In genomic region chr14:99740411-99740810, GRCh38 we compare ENCODE assay signal across 16 cellular contexts. TPM values are rescaled to one million over a fixed set of nuclear protein-coding genes. Genes with fewer than 3 reads are reported as not detected.
A peak's percentile ranks its signal among the peaks of the same experiment; 100 is the strongest.
DNase-seq lines count a peak whose midpoint lies in the region; ATAC-seq and TF ChIP-seq lines count a peak whose summit lies in the region.
"Had no signal": no experiment of that assay in that cellular context is flagged by ENCODE, and none has a peak within 500 bp of the region (broad histone marks: within the 10 kb centered on the region; RNA-seq: fewer than 3 reads in every experiment).

No MANE protein-coding gene starts in this region.

- H3K9me3 ChIP-seq in IMR-90 (ENCODE audit: control insufficient read depth, insufficient read depth, low read length) (no peaks in the 10 kb centered on the region), heart left ventricle (no peaks in the 10 kb centered on the region), lung (ENCODE audit: control insufficient read depth in 2 of 2, insufficient read depth in 1 of 2, low read length in 1 of 2) (no peaks in the 10 kb centered on the region), stomach (no peaks in the 10 kb centered on the region), Caco-2 (no peaks in the 10 kb centered on the region)

- no peak overlapping the region for H2BK20ac ChIP-seq in IMR-90 (ENCODE audit: low read depth, low read length)

- H3K18ac ChIP-seq in IMR-90 (ENCODE audit: low read depth, low read length): no peak overlapping the region

- H2AK9ac ChIP-seq in IMR-90 (replicated peaks; ENCODE audit: low read depth, low read length, poor library complexity): no peak overlapping the region

- H3K23ac ChIP-seq in IMR-90 (ENCODE audit: low read depth, low read length): no peak overlapping the region; the same call in 1 of the 2 replicates

- peaks cover 4% of the 10 kb centered on the region; the same call in 1 of the 2 replicates for H4K20me1 ChIP-seq in IMR-90 (ENCODE audit: insufficient read depth, low read length)

- POLR2A ChIA-PET in IMR-90 (lab: Charles Lee; ENCODE audit: unreplicated experiment): no interaction called here
- POLR2A ChIA-PET in Caco-2 (lab: Charles Lee): no interaction called here

- no peak for TF ChIP-seq POLR2A in IMR-90 (IDR thresholded peaks at IDR 0.05; ENCODE audit: low read depth, low read length)
- no peak for TF ChIP-seq POLR2A in heart left ventricle (IDR thresholded peaks at IDR 0.05)
- no peak for TF ChIP-seq POLR2A in stomach (IDR thresholded peaks at IDR 0.05)

- no peak overlapping the region for H2BK120ac ChIP-seq in IMR-90 (ENCODE audit: low read depth, low read length)

- no peak overlapping the region for H2BK15ac ChIP-seq in IMR-90 (ENCODE audit: low read depth, low read length)

- no peak overlapping the region for H2BK5ac ChIP-seq in IMR-90 (ENCODE audit: low read depth, low read length, poor library complexity, severe bottlenecking)

- H3K27me3 Mint-ChIP-seq in Caco-2 (ENCODE audit: insufficient read depth, unreplicated experiment): peaks cover 2% of the 10 kb centered on the region

- in situ Hi-C loops in IMR-90 (cut with MboI; ENCODE audit: low sequenced_read_pairs): no loop called here

- peaks cover 6% of the 10 kb centered on the region for H3K36me3 Mint-ChIP-seq in Caco-2 (ENCODE audit: insufficient read depth, unreplicated experiment)
- H3K36me3 Mint-ChIP-seq: CD8-positive, alpha-beta T cell had no signal

- no peak overlapping the region for H2AFZ ChIP-seq in IMR-90 (replicated peaks; ENCODE audit: low read length, poor library complexity)
- H2AFZ ChIP-seq: GM23248 had no signal

- no peak overlapping the region for H3K14ac ChIP-seq in IMR-90 (replicated peaks; ENCODE audit: low read depth, low read length)

- H2AK5ac ChIP-seq in IMR-90 (ENCODE audit: low read depth, low read length): no peak overlapping the region

- no peaks in the 10 kb centered on the region for H3K9me3 Mint-ChIP-seq in Caco-2 (ENCODE audit: unreplicated experiment)
- H3K9me3 Mint-ChIP-seq: CD8-positive, alpha-beta T cell had no signal

- dilution Hi-C loops in IMR-90 (cut with HindIII; ENCODE audit: low sequenced_read_pairs, unreplicated experiment): no loop called here

- BruUV-seq in IMR-90 (replicated peaks; lab: Mats Ljungman, UMichigan) (no TSS peak), Caco-2 (replicated peaks; lab: Mats Ljungman, UMichigan) (no TSS peak)

- H3K4me1 ChIP-seq in IMR-90 (ENCODE audit: control insufficient read depth, insufficient read depth, low read length) (peaks cover 15% of the 10 kb centered on the region), heart left ventricle (peaks cover 0 to 65% (median 35%) of the 10 kb centered on the region in 12 donors), lung (ENCODE audit: control insufficient read depth in 2 of 2, insufficient read depth in 2 of 2, low read length in 2 of 2) (peaks cover 0 to 14% of the 10 kb centered on the region in 2 donors), stomach (peaks cover 20 to 76% (median 42%) of the 10 kb centered on the region in 4 donors), Caco-2 (no peaks in the 10 kb centered on the region)

- no peak for DNase-seq in IMR-90
- DNase-seq in heart left ventricle: peak; percentile 53 to 80 (median 72)
- no peak for DNase-seq in lung (ENCODE audit: low spot score)
- DNase-seq in stomach: no peak
- no peak for DNase-seq in Caco-2
- DNase-seq in NCI-H526 (lab: John Stamatoyannopoulos, UW): no peak
- no peak for DNase-seq in T-helper 9 cell
- DNase-seq: CD8-positive, alpha-beta T cell; DND-41; GM23248; HCEC 1CT; NCI-H187; OCI-M1 had no signal

- TF ChIP-seq CTCF in IMR-90 (conservative IDR thresholded peaks at IDR 0.05; ENCODE audit: low read depth, low read length) (no peak), heart left ventricle (IDR thresholded peaks at IDR 0.05) (no peak), lung (IDR thresholded peaks at IDR 0.05; ENCODE audit: control extremely low read depth, extremely low read depth) (no peak), stomach (IDR thresholded peaks at IDR 0.05) (no peak), Caco-2 (IDR thresholded peaks at IDR 0.05; ENCODE audit: insufficient read depth in 1 of 2, low read depth in 1 of 2, low read length in 1 of 2, severe bottlenecking in 1 of 2, unreplicated experiment in 1 of 2) (no peak)

- H3K4me3 Mint-ChIP-seq in Caco-2 (ENCODE audit: unreplicated experiment): no peak overlapping the region
- H3K4me3 Mint-ChIP-seq: CD8-positive, alpha-beta T cell had no signal

- no peak overlapping the region for H3K27ac Mint-ChIP-seq in Caco-2 (ENCODE audit: unreplicated experiment)
- H3K27ac Mint-ChIP-seq: CD8-positive, alpha-beta T cell had no signal

- CTCF ChIA-PET in IMR-90 (lab: Yijun Ruan, JAX): no interaction called here
- CTCF ChIA-PET in Caco-2 (lab: Charles Lee): interaction anchor here (1.1 kb wide), 1 partner anchor 10 kb away, joined by 4 read pairs; no protein-coding TSS in a partner anchor

- WGBS in IMR-90 (ENCODE audit: extremely low coverage in 2 of 2, insufficient read length in 1 of 2), 2 experiments: 91% methylated on average over 5 of the region's 10 CpGs; no CpG with 5 or more reads in 1 of the 2 experiments
- WGBS in heart left ventricle, 4 donors: 18 to 31% (median 26%) methylated on average over 6 to 10 of the region's 10 CpGs
- 34 to 45% methylated on average over 10 of the region's 10 CpGs for WGBS in lung, 2 donors
- 65 to 78% (median 76%) methylated on average over 9 to 10 of the region's 10 CpGs for WGBS in stomach, 5 donors

- H3K4me2 ChIP-seq in IMR-90 (ENCODE audit: low read depth, low read length): no peak overlapping the region

- no peaks in the 10 kb centered on the region for H3K36me3 ChIP-seq in IMR-90 (ENCODE audit: control insufficient read depth, insufficient read depth, low read length)
- peaks cover 0 to 3% (median 0%) of the 10 kb centered on the region in 9 donors for H3K36me3 ChIP-seq in heart left ventricle
- peaks cover 0 to 2% of the 10 kb centered on the region in 2 donors for H3K36me3 ChIP-seq in lung (ENCODE audit: control insufficient read depth in 2 of 2, insufficient read depth in 2 of 2, low read length in 2 of 2)
- H3K36me3 ChIP-seq in stomach: no peaks in the 10 kb centered on the region
- H3K36me3 ChIP-seq in Caco-2 (ENCODE audit: control insufficient read depth, insufficient read depth, low read length): no peaks in the 10 kb centered on the region

- H3K4me3 ChIP-seq in IMR-90 (ENCODE audit: insufficient read depth, low read depth, low read length) (no peak overlapping the region), heart left ventricle (peak overlapping the region in 5 of 12 donors; percentile 3 to 67 (median 63)), lung (no peak overlapping the region), stomach (no peak overlapping the region), Caco-2 (ENCODE audit: low read depth, low read length) (no peak overlapping the region)
- H3K4me3 ChIP-seq: GM23248 had no signal

- no peak for TF ChIP-seq RAD21 in IMR-90 (IDR thresholded peaks at IDR 0.05; ENCODE audit: low read length)

- TF ChIP-seq EP300 in stomach (IDR thresholded peaks at IDR 0.05): no peak

- H3K27me3 ChIP-seq in IMR-90 (ENCODE audit: control insufficient read depth, insufficient read depth, low read length) (no peaks in the 10 kb centered on the region), heart left ventricle (peaks cover 0 to 9% (median 0%) of the 10 kb centered on the region in 9 donors), lung (ENCODE audit: control insufficient read depth, insufficient read depth) (no peaks in the 10 kb centered on the region), stomach (peaks cover 0 to 8% (median 0%) of the 10 kb centered on the region in 3 donors), Caco-2 (replicated peaks; ENCODE audit: control insufficient read depth, insufficient read depth, low read length) (no peaks in the 10 kb centered on the region)

- H3K9ac ChIP-seq in IMR-90 (ENCODE audit: low read depth, low read length): no peak overlapping the region
- H3K9ac ChIP-seq: GM23248 had no signal

- no peak overlapping the region for H3K56ac ChIP-seq in IMR-90 (ENCODE audit: extremely low read depth, insufficient read depth, low read length)

- ATAC-seq in IMR-90 (ENCODE audit: low read depth) (no peak), heart left ventricle (peak; percentile 29 to 57 (median 44)), lung (ENCODE audit: insufficient read depth, low FRiP score) (no peak), GM19455 (IDR thresholded peaks at IDR 0.05; ENCODE audit: unreplicated experiment) (no peak)
- ATAC-seq: CD8-positive, alpha-beta T cell had no signal

- intact Hi-C loops in IMR-90 (cut with micrococcal nuclease): no loop called here
- intact Hi-C loops in heart left ventricle (cut with DNase I): loop anchor here in 1 of 10 donors (5.0 kb wide), 1 partner anchor 42 kb away; no protein-coding TSS in a partner anchor
- intact Hi-C loops in stomach (cut with DNase I; ENCODE audit: low total_unique reads): no loop called here
- intact Hi-C loops in Caco-2 (cut with micrococcal nuclease; ENCODE audit: unreplicated experiment): no loop called here

- H3K4ac ChIP-seq in IMR-90 (ENCODE audit: low read depth, low read length): no peak overlapping the region

- H4K8ac ChIP-seq in IMR-90 (ENCODE audit: low read depth in 2 of 2, low read length in 2 of 2): no peak overlapping the region

- no peak overlapping the region for H4K5ac ChIP-seq in IMR-90 (ENCODE audit: low read depth, low read length)

- peaks cover 13% of the 10 kb centered on the region for H3K9me1 ChIP-seq in IMR-90 (ENCODE audit: insufficient read depth, low read length)

- no peak overlapping the region for H3K27ac ChIP-seq in IMR-90 (ENCODE audit: insufficient read depth, low read length)
- H3K27ac ChIP-seq in heart left ventricle: peak overlapping the region in 11 of 12 donors; percentile 6 to 92 (median 87)
- peak overlapping the region; percentile 49 to 52 for H3K27ac ChIP-seq in lung (ENCODE audit: low read depth in 1 of 2, low read length in 1 of 2)
- peak overlapping the region in 4 of 5 donors; percentile 1 to 83 (median 50) for H3K27ac ChIP-seq in stomach
- H3K27ac ChIP-seq: GM23248 had no signal

- peak overlapping the region; percentile 23; the same call in 1 of the 2 replicates for H4K91ac ChIP-seq in IMR-90 (ENCODE audit: insufficient read depth, low read depth, low read length)

- H3K79me1 ChIP-seq in IMR-90 (ENCODE audit: low read depth in 1 of 2, low read length in 2 of 2): no peaks in the 10 kb centered on the region

- no peaks in the 10 kb centered on the region for H3K4me1 Mint-ChIP-seq in Caco-2 (ENCODE audit: low read depth, unreplicated experiment)

RNA-seq across cellular contexts. Expression of gene EML1, which starts 52.8 kb away (rescaled TPM):
- total RNA-seq in IMR-90 (2012; rRNA removed) (34.4 and 42.3 TPM in 2 replicates), heart left ventricle (10 to 100 TPM; 26.4 to 49.7 (median 41.5) TPM), lung (10 to 100 TPM; 31.8 to 88.0 TPM), stomach (10 to 100 TPM; 30.1 to 66.5 (median 43.5) TPM), Caco-2 (2022) (5.9 and 7.2 TPM in 2 replicates)
- polyA plus RNA-seq in IMR-90 (2012; rRNA removed) (11.6 and 14.0 TPM in 2 replicates), heart left ventricle (10 to 100 TPM in 1 of 2 donors, 1 to 10 TPM in 1; 7.4 to 18.2 TPM), lung (10 to 100 TPM in 1 of 2 donors, 1 to 10 TPM in 1; 6.7 to 13.8 TPM), stomach (10 to 100 TPM in 1 of 3 donors, 1 to 10 TPM in 2; 5.8 to 11.3 (median 6.7) TPM)
- 10.6 and 11.1 TPM in 2 replicates for polyA plus RNA-seq in IMR-90 (2012; cell fraction: cytosol; rRNA removed)
- polyA plus RNA-seq in IMR-90 (2012; cell fraction: nucleus; rRNA removed; ENCODE audit: low replicate concordance): 9.4 and 14.7 TPM in 2 replicates
- total RNA-seq: CD8-positive, alpha-beta T cell had no signal

RNA-seq across cellular contexts. Expression of gene CYP46A1, which starts 56.3 kb away (rescaled TPM):
- total RNA-seq in IMR-90 (2012; rRNA removed): under 0.01 and 0.18 TPM in 2 replicates
- polyA plus RNA-seq in IMR-90 (2012; rRNA removed): 0.24 and 0.31 TPM in 2 replicates
- 0.09 and 0.31 TPM in 2 replicates for polyA plus RNA-seq in IMR-90 (2012; cell fraction: cytosol; rRNA removed)
- 1.0 and 1.2 TPM in 2 replicates for polyA plus RNA-seq in IMR-90 (2012; cell fraction: nucleus; rRNA removed; ENCODE audit: low replicate concordance)
- 1 to 10 TPM; 2.3 to 8.0 (median 3.5) TPM for total RNA-seq in heart left ventricle
- 1 to 10 TPM; 1.5 to 2.6 TPM for polyA plus RNA-seq in heart left ventricle
- 1 to 10 TPM; 1.7 to 2.5 TPM for total RNA-seq in lung
- 1 to 10 TPM in 1 of 2 donors, under 1 TPM in 1; 0.33 to 1.0 TPM for polyA plus RNA-seq in lung
- total RNA-seq in stomach: 1 to 10 TPM in 3 of 5 donors, not detected in 2; 1.2 to 2.9 (median 2.2) TPM
- polyA plus RNA-seq in stomach: under 1 TPM; 0.15 to 0.68 (median 0.53) TPM
- total RNA-seq in Caco-2 (2022): 0.05 and 0.09 TPM in 2 replicates
- total RNA-seq: HT1080, RPMI7951 had no signal

Comparison
In these comparisons a context has a peak if more than half of its experiments do, and no peak if none do; other contexts are left out.
1. ATAC-seq: peak in heart left ventricle (4 of 4); none in IMR-90 (single experiment), lung (single experiment) and GM19455 (single experiment).
2. DNase-seq: peak in heart left ventricle (5 of 5); none in IMR-90 (single experiment), lung (single experiment), stomach (single experiment), Caco-2 (0 of 2), NCI-H526 (0 of 2) and T-helper 9 cell (single experiment).